23 cellular contexts compared by ENCODE assay signal in the genomic region with DNA sequence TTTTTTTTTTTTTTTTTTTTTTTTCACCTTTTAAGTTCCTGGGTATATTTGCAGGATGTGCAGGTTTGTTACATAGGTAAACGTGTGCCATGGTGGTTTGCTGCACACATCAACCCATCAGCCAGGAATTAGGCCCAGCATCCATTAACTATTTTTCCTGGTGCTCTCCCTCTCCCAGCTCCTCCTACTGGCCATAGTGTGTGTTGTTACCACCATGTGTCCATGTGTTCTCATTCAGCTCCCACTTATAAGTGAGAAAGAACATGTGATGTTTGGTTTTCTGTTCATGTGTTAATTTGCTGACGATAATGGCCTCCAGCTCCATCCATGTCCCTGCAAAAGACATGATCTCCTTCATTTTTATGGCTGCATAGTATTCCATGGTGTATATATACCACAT.
DNase-seq lines count a peak whose midpoint lies in the region; ATAC-seq and TF ChIP-seq lines count a peak whose summit lies in the region.
"Had no signal": no experiment of that assay in that cellular context is flagged by ENCODE, and none has a peak within 500 bp of the region (broad histone marks: within the 10 kb centered on the region; RNA-seq: fewer than 3 reads in every experiment).

No MANE protein-coding gene starts in this region.

- CTCF ChIA-PET in OCI-LY7 (lab: Charles Lee; ENCODE audit: unreplicated experiment), result no interaction called here

- POLR2A ChIA-PET in OCI-LY7 (lab: Charles Lee), result interaction anchor here (0.7 kb wide), 1 partner anchor 58 kb away, joined by 7 read pairs; no protein-coding TSS in a partner anchor

- H2AFZ ChIP-seq in OCI-LY7 (ENCODE audit: low read length), result no peak overlapping the region
- no peak overlapping the region for H2AFZ ChIP-seq in MM.1S (ENCODE audit: low read length)

- H3K4me1 ChIP-seq in OCI-LY7 (ENCODE audit: insufficient read depth, low read length, poor library complexity, severe bottlenecking) (no peaks in the 10 kb centered on the region), endodermal cell (ENCODE audit: control insufficient read depth, insufficient read depth, low read length) (no peaks in the 10 kb centered on the region), MM.1S (ENCODE audit: low read length) (no peaks in the 10 kb centered on the region)
- H3K4me1 ChIP-seq: neural progenitor cell, SJCRH30, thyroid gland had no signal

- no peaks in the 10 kb centered on the region for H3F3A ChIP-seq in MM.1S (ENCODE audit: insufficient read depth, low read length)

- H3K9me3 ChIP-seq in OCI-LY7 (ENCODE audit: low read length), result no peaks in the 10 kb centered on the region
- peaks cover 28% of the 10 kb centered on the region for H3K9me3 ChIP-seq in endodermal cell (ENCODE audit: control insufficient read depth, low read length)
- no peaks in the 10 kb centered on the region for H3K9me3 ChIP-seq in MM.1S (replicated peaks; ENCODE audit: insufficient read depth, low read length)
- H3K9me3 ChIP-seq: thyroid gland had no signal

- BruUV-seq in OCI-LY7 (replicated peaks; lab: Mats Ljungman, UMichigan), result no TSS peak

- H3K27ac Mint-ChIP-seq in endodermal cell, result no peak overlapping the region
- H3K27ac Mint-ChIP-seq: CD14-positive monocyte; effector memory CD8-positive, alpha-beta T cell; neural progenitor cell; T-helper 2 cell treated with Interferon-gamma antibody and Interleukin-4, amounts not matched to agents 5 μg/mL and 100 μg/mL, for 36 hours had no signal

- H3K79me2 ChIP-seq in OCI-LY7 (ENCODE audit: insufficient read depth, low read depth, low read length), result no peaks in the 10 kb centered on the region
- H3K79me2 ChIP-seq in MM.1S (ENCODE audit: low read length), result no peaks in the 10 kb centered on the region

- H4K20me1 ChIP-seq in OCI-LY7 (ENCODE audit: insufficient read depth, low read length) (no peaks in the 10 kb centered on the region), MM.1S (ENCODE audit: insufficient read depth, low read length) (no peaks in the 10 kb centered on the region)

- H3K36me3 ChIP-seq in OCI-LY7 (ENCODE audit: insufficient read depth, low read length), result no peaks in the 10 kb centered on the region
- no peaks in the 10 kb centered on the region for H3K36me3 ChIP-seq in endodermal cell (ENCODE audit: control insufficient read depth, insufficient read depth, low read length)
- no peaks in the 10 kb centered on the region for H3K36me3 ChIP-seq in MM.1S (replicated peaks; ENCODE audit: insufficient read depth, low read length)
- H3K36me3 ChIP-seq: neural progenitor cell, SJCRH30, thyroid gland had no signal

- TF ChIP-seq CTCF in OCI-LY7 (conservative IDR thresholded peaks at IDR 0.05; ENCODE audit: low read length), result 0 out of 2 replicates have a peak, but pooled peaks have one; percentile 14
- TF ChIP-seq CTCF in endodermal cell (conservative IDR thresholded peaks at IDR 0.05), result peak; percentile 57
- TF ChIP-seq CTCF in retinal pigment epithelial cell (conservative IDR thresholded peaks at IDR 0.05; ENCODE audit: low read depth, low read length), result peak; percentile 11
- no peak for TF ChIP-seq CTCF in MM.1S (IDR thresholded peaks at IDR 0.05; ENCODE audit: low read length)

- H3K9ac ChIP-seq in endodermal cell (ENCODE audit: extremely low read depth, low read length, poor library complexity, severe bottlenecking) (no peak overlapping the region), MM.1S (ENCODE audit: low read length) (no peak overlapping the region)
- H3K9ac ChIP-seq: neural progenitor cell had no signal

- 90% methylated on average over 2 of the region's 2 CpGs; no CpG with 5 or more reads in 1 of the 2 experiments for WGBS in endodermal cell (ENCODE audit: insufficient coverage in 1 of 2, insufficient read length in 1 of 2), 2 experiments

- no peak for ATAC-seq in GM21717 (IDR thresholded peaks at IDR 0.05; ENCODE audit: unreplicated experiment)
- ATAC-seq: effector memory CD8-positive, alpha-beta T cell had no signal

- H3K9me2 ChIP-seq in OCI-LY7 (ENCODE audit: insufficient read depth, low read length) (no peaks in the 10 kb centered on the region), MM.1S (replicated peaks; ENCODE audit: insufficient read depth, low read length) (no peaks in the 10 kb centered on the region)

- H3K4me3 ChIP-seq in OCI-LY7 (ENCODE audit: low read depth, low read length, poor library complexity, severe bottlenecking) (no peak overlapping the region), endodermal cell (ENCODE audit: low read length) (no peak overlapping the region), retinal pigment epithelial cell (ENCODE audit: low read length) (no peak overlapping the region), MM.1S (ENCODE audit: low read length) (no peak overlapping the region)
- H3K4me3 ChIP-seq: neural progenitor cell, SJCRH30, thyroid gland had no signal

- no peak overlapping the region for H3K4me2 ChIP-seq in OCI-LY7 (ENCODE audit: low read length)
- no peak overlapping the region for H3K4me2 ChIP-seq in MM.1S (ENCODE audit: low read depth, low read length)
- H3K4me2 ChIP-seq: neural progenitor cell had no signal

- no peak overlapping the region for H3K4me3 Mint-ChIP-seq in endodermal cell
- H3K4me3 Mint-ChIP-seq: CD14-positive monocyte; effector memory CD8-positive, alpha-beta T cell; neural progenitor cell; T-helper 2 cell treated with Interferon-gamma antibody and Interleukin-4, amounts not matched to agents 5 μg/mL and 100 μg/mL, for 36 hours had no signal

- peaks cover 5% of the 10 kb centered on the region for H3K4me1 Mint-ChIP-seq in endodermal cell
- H3K4me1 Mint-ChIP-seq: CD14-positive monocyte had no signal

- H3K36me3 Mint-ChIP-seq in endodermal cell (ENCODE audit: low read depth), result no peaks in the 10 kb centered on the region
- H3K36me3 Mint-ChIP-seq: CD14-positive monocyte had no signal

- H3K27me3 ChIP-seq in endodermal cell (ENCODE audit: control insufficient read depth, insufficient read depth, low read length, poor library complexity, severe bottlenecking) (peaks cover 6% of the 10 kb centered on the region), MM.1S (replicated peaks; ENCODE audit: insufficient read depth, low read length) (no peaks in the 10 kb centered on the region)
- H3K27me3 ChIP-seq: neural progenitor cell, SJCRH30, thyroid gland had no signal

- H3K27ac ChIP-seq in OCI-LY7 (ENCODE audit: low read depth, low read length, poor library complexity, severe bottlenecking) (no peak overlapping the region), endodermal cell (ENCODE audit: low read depth, low read length) (no peak overlapping the region), MM.1S (ENCODE audit: low read length) (no peak overlapping the region)
- H3K27ac ChIP-seq: neural progenitor cell, SJCRH30, thyroid gland had no signal

- peaks cover 1% of the 10 kb centered on the region for H3K27me3 Mint-ChIP-seq in endodermal cell (ENCODE audit: insufficient read depth)

- DNase-seq in DMS 273 (lab: John Stamatoyannopoulos, UW; ENCODE audit: unreplicated experiment), result peak; percentile 32
- no peak for DNase-seq in DMS 273 treated with DMSO at 0.1 percent for 48 hours (lab: John Stamatoyannopoulos, UW)
- no peak for DNase-seq in OCI-LY7 (ENCODE audit: low spot score)
- DNase-seq in endodermal cell, result no peak
- DNase-seq in retinal pigment epithelial cell (ENCODE audit: low read depth), result no peak
- no peak for DNase-seq in NCI-H345 treated with DMSO at 0.1 percent for 48 hours (lab: John Stamatoyannopoulos, UW; ENCODE audit: unreplicated experiment)
- no peak for DNase-seq in MM.1S
- DNase-seq: activated CD4-positive, alpha-beta T cell treated with anti-CD3 and anti-CD28 coated beads for 4 hours; activated effector memory CD4-positive, alpha-beta T cell treated with Interleukin-2 at 50 U/mL for 16 hours; amygdala; cerebellar nuclear complex; DMS153; effector memory CD8-positive, alpha-beta T cell; Kasumi-1; NCI-H1417 treated with DMSO at 0.1 percent for 48 hours; NCI-H526 treated with DMSO at 0.1 percent for 48 hours; SJCRH30; stimulated activated naive CD4-positive, alpha-beta T cell; thyroid gland had no signal

- peaks cover 11% of the 10 kb centered on the region for H3K9me3 Mint-ChIP-seq in endodermal cell

- intact Hi-C loops in OCI-LY7 (cut with micrococcal nuclease; ENCODE audit: unreplicated experiment), result no loop called here
